Comparison of ENCODE assay signal across 20 cellular contexts in the genomic region with DNA sequence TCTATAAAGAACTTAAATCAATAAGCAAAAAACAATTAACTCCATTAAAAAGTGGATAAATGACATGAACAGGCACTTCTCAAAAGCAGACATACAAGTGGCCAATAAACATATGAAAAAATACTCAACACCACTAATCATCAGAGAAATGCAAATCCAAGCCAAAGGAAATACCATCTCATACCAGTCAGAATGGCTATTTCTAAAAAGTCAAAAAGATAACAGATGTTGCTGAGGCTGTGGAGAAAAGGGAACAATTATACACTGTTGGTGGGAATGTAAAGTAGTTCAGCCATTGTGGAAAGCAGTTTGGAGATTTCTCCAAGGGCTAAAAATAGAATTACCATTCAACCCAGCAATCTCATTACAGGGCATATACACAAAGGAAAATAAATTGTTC.
DNase-seq lines count a peak whose midpoint lies in the region; ATAC-seq, FAIRE-seq and TF ChIP-seq lines count a peak whose summit lies in the region.
"Had no signal": no experiment of that assay in that cellular context is flagged by ENCODE, and none has a peak within 500 bp of the region (broad histone marks: within the 10 kb centered on the region; RNA-seq: fewer than 3 reads in every experiment).

No MANE protein-coding gene starts in this region.

- intact Hi-C loops in IMR-90 (cut with micrococcal nuclease) (no loop called here), Right ventricle myocardium inferior (cut with DNase I) (loop anchor here (5.0 kb wide), 1 partner anchor 58 kb away; no protein-coding TSS in a partner anchor)

- BruUV-seq in IMR-90 (replicated peaks; lab: Mats Ljungman, UMichigan), result no TSS peak

- H3K18ac ChIP-seq in IMR-90 (ENCODE audit: low read depth, low read length), result no peak overlapping the region

- no peak overlapping the region for H3K4me2 ChIP-seq in IMR-90 (ENCODE audit: low read depth, low read length)

- H3K9me1 ChIP-seq in IMR-90 (ENCODE audit: insufficient read depth, low read length), result peaks cover 16% of the 10 kb centered on the region

- TF ChIP-seq POLR2A in IMR-90 (IDR thresholded peaks at IDR 0.05; ENCODE audit: low read depth, low read length), result no peak
- no peak for TF ChIP-seq POLR2A in H54 (IDR thresholded peaks at IDR 0.05; ENCODE audit: low read depth, low read length)

- FAIRE-seq in H54 (lab: Jason Lieb, UNC), result no peak
- FAIRE-seq: GM18507, GM19239 had no signal

- no peak overlapping the region for H2AK9ac ChIP-seq in IMR-90 (replicated peaks; ENCODE audit: low read depth, low read length, poor library complexity)

- peaks cover 9% of the 10 kb centered on the region for H3K4me1 ChIP-seq in IMR-90 (ENCODE audit: control insufficient read depth, insufficient read depth, low read length)
- H3K4me1 ChIP-seq: Caco-2 had no signal

- H3K27me3 ChIP-seq in IMR-90 (ENCODE audit: control insufficient read depth, insufficient read depth, low read length) (no peaks in the 10 kb centered on the region), brain microvascular endothelial cell (replicated peaks) (no peaks in the 10 kb centered on the region)
- H3K27me3 ChIP-seq: uterus had no signal

- no peak overlapping the region for H3K56ac ChIP-seq in IMR-90 (ENCODE audit: extremely low read depth, insufficient read depth, low read length)

- H4K5ac ChIP-seq in IMR-90 (ENCODE audit: low read depth, low read length), result peak overlapping the region; percentile 88; the same call in 1 of the 2 replicates

- no peak overlapping the region; the same call in 1 of the 2 replicates for H3K14ac ChIP-seq in IMR-90 (replicated peaks; ENCODE audit: low read depth, low read length)

- ATAC-seq in IMR-90 (ENCODE audit: low read depth), result peak; percentile 71
- ATAC-seq in HG03196 (IDR thresholded peaks at IDR 0.05; ENCODE audit: unreplicated experiment), result no peak
- ATAC-seq in Right ventricle myocardium inferior, result no peak
- ATAC-seq: stimulated activated naive CD8-positive, alpha-beta T cell treated with anti-CD3 and anti-CD28 coated beads, Interleukin-15, Interleukin-2, amounts not matched to agents 100 U/mL and 50 U/mL, for 24 hours had no signal

- DNase-seq in AG09319 (ENCODE audit: extremely low read depth, low read depth) (peak; percentile 52), IMR-90 (peak; percentile 79), brain microvascular endothelial cell (peak; percentile 46), iris pigment epithelial cell (ENCODE audit: low read depth) (peak; percentile 78), H54 (ENCODE audit: insufficient read length, low spot score) (no peak), 8988T (no peak), Right ventricle myocardium inferior (ENCODE audit: missing footprints) (no peak)
- DNase-seq: activated naive CD4-positive, alpha-beta T cell treated with anti-CD3 and anti-CD28 coated beads, Interleukin-2, amount 50 U/mL, for 16 hours; Caco-2; glutamatergic neuron; immature natural killer cell; NCI-H1092; NCI-H2081 treated with DMSO at 0.1 percent for 48 hours; NCI-H82; nephron progenitor cell; stimulated activated naive CD8-positive, alpha-beta T cell treated with anti-CD3 and anti-CD28 coated beads, Interleukin-15, Interleukin-2, amounts not matched to agents 100 U/mL and 50 U/mL, for 24 hours; uterus had no signal

- POLR2A ChIA-PET in IMR-90 (lab: Charles Lee; ENCODE audit: unreplicated experiment), result no interaction called here

- dilution Hi-C loops in IMR-90 (cut with HindIII; ENCODE audit: low sequenced_read_pairs, unreplicated experiment), result no loop called here

- no peak overlapping the region for H4K91ac ChIP-seq in IMR-90 (ENCODE audit: insufficient read depth, low read depth, low read length)

- peak overlapping the region; percentile 96 for H2BK5ac ChIP-seq in IMR-90 (ENCODE audit: low read depth, low read length, poor library complexity, severe bottlenecking)

- H3K9me3 ChIP-seq in IMR-90 (ENCODE audit: control insufficient read depth, insufficient read depth, low read length), result no peaks in the 10 kb centered on the region
- H3K9me3 ChIP-seq: Caco-2, uterus had no signal

- no peak overlapping the region for H2AFZ ChIP-seq in IMR-90 (replicated peaks; ENCODE audit: low read length, poor library complexity)

- H3K4ac ChIP-seq in IMR-90 (ENCODE audit: low read depth, low read length), result peak overlapping the region; percentile 87; the same call in 1 of the 2 replicates

- H3K4me3 ChIP-seq in IMR-90 (ENCODE audit: insufficient read depth, low read depth, low read length), result no peak overlapping the region
- H3K4me3 ChIP-seq in brain microvascular endothelial cell (ENCODE audit: low read depth, low read length), result no peak overlapping the region
- H3K4me3 ChIP-seq: uterus had no signal

- H4K8ac ChIP-seq in IMR-90 (ENCODE audit: low read depth in 2 of 2, low read length in 2 of 2), result peak overlapping the region in 1 of 2 experiments; percentile 66; a peak in 1 of 4 replicates

- no peaks in the 10 kb centered on the region for H4K20me1 ChIP-seq in IMR-90 (ENCODE audit: insufficient read depth, low read length)

- H3K36me3 ChIP-seq in IMR-90 (ENCODE audit: control insufficient read depth, insufficient read depth, low read length) (no peaks in the 10 kb centered on the region), brain microvascular endothelial cell (replicated peaks) (no peaks in the 10 kb centered on the region)
- H3K36me3 ChIP-seq: uterus had no signal

- no peak for TF ChIP-seq RAD21 in IMR-90 (IDR thresholded peaks at IDR 0.05; ENCODE audit: low read length)

- TF ChIP-seq CTCF in AG09319 (IDR thresholded peaks at IDR 0.05; ENCODE audit: low read depth, low read length) (no peak), IMR-90 (conservative IDR thresholded peaks at IDR 0.05; ENCODE audit: low read depth, low read length) (no peak), brain microvascular endothelial cell (IDR thresholded peaks at IDR 0.05; ENCODE audit: low read depth, low read length, missing control alignments) (no peak)

- CTCF ChIA-PET in IMR-90 (lab: Yijun Ruan, JAX), result no interaction called here

- in situ Hi-C loops in IMR-90 (cut with MboI; ENCODE audit: low sequenced_read_pairs), result no loop called here
- in situ Hi-C loops in brain microvascular endothelial cell (cut with HindIII; ENCODE audit: low pct_ligation_motif_present, low sequenced_read_pairs), result no loop called here

- no peak overlapping the region for H3K23ac ChIP-seq in IMR-90 (ENCODE audit: low read depth, low read length)

- no peak overlapping the region for H3K27ac ChIP-seq in IMR-90 (ENCODE audit: insufficient read depth, low read length)
- no peak overlapping the region for H3K27ac ChIP-seq in brain microvascular endothelial cell
- H3K27ac ChIP-seq: uterus had no signal

- no peak overlapping the region; the same call in 1 of the 2 replicates for H2BK20ac ChIP-seq in IMR-90 (ENCODE audit: low read depth, low read length)

- H2BK15ac ChIP-seq in IMR-90 (ENCODE audit: low read depth, low read length), result peak overlapping the region; percentile 64; the same call in 1 of the 3 replicates

- H2AK5ac ChIP-seq in IMR-90 (ENCODE audit: low read depth, low read length), result no peak overlapping the region

- H3K9ac ChIP-seq in IMR-90 (ENCODE audit: low read depth, low read length), result no peak overlapping the region

- peak overlapping the region; percentile 89; the same call in 1 of the 2 replicates for H2BK120ac ChIP-seq in IMR-90 (ENCODE audit: low read depth, low read length)

- H3K79me1 ChIP-seq in IMR-90 (ENCODE audit: low read depth in 1 of 2, low read length in 2 of 2), result peaks cover 0 to 4% of the 10 kb centered on the region in 2 experiments; a peak in 1 of 4 replicates

TF ChIP-seq in IMR-90, 13 proteins besides CTCF, POLR2A, EP300 and RAD21:
- TF ChIP-seq BHLHE40 (IDR thresholded peaks at IDR 0.05; ENCODE audit: low read depth, low read length) (no peak), RFX5 (IDR thresholded peaks at IDR 0.05; ENCODE audit: low read depth, low read length) (no peak), MAZ (IDR thresholded peaks at IDR 0.05; ENCODE audit: borderline replicate concordance, low read depth, low read length) (no peak), FOS (IDR thresholded peaks at IDR 0.05; ENCODE audit: low read depth, low read length) (no peak), ELK1 (IDR thresholded peaks at IDR 0.05; ENCODE audit: borderline replicate concordance, low read depth, low read length) (no peak), NFE2L2 (IDR thresholded peaks at IDR 0.05; ENCODE audit: low read depth, low read length) (no peak), CHD1 (IDR thresholded peaks at IDR 0.05; ENCODE audit: low read depth, low read length) (no peak)
- TF ChIP-seq, protein P1, sequence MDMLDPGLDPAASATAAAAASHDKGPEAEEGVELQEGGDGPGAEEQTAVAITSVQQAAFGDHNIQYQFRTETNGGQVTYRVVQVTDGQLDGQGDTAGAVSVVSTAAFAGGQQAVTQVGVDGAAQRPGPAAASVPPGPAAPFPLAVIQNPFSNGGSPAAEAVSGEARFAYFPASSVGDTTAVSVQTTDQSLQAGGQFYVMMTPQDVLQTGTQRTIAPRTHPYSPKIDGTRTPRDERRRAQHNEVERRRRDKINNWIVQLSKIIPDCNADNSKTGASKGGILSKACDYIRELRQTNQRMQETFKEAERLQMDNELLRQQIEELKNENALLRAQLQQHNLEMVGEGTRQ (IDR thresholded peaks at IDR 0.05; ENCODE audit: low read depth, low read length), result no peak

Comparison
In these comparisons a context has a peak if more than half of its experiments do, and no peak if none do; other contexts are left out.
1. DNase-seq: peak in AG09319 (single experiment), IMR-90 (single experiment), brain microvascular endothelial cell (single experiment) and iris pigment epithelial cell (single experiment); none in H54 (single experiment), 8988T (single experiment) and Right ventricle myocardium inferior (single experiment).